19 cellular contexts compared by ENCODE assay signal in genomic region chr5:68384936-68385594, GRCh38.
A peak's percentile ranks its signal among the peaks of the same experiment; 100 is the strongest.
DNase-seq lines count a peak whose midpoint lies in the region; ATAC-seq and TF ChIP-seq lines count a peak whose summit lies in the region.
"Had no signal": no experiment of that assay in that cellular context is flagged by ENCODE, and none has a peak within 500 bp of the region (broad histone marks: within the 10 kb centered on the region; RNA-seq: fewer than 3 reads in every experiment).

No MANE protein-coding gene starts in this region.

- no peaks in the 10 kb centered on the region for H3K79me2 ChIP-seq in neural cell (replicated peaks; ENCODE audit: insufficient read depth, low read length)

- H3K4me1 ChIP-seq in colonic mucosa: no peaks in the 10 kb centered on the region

- H3K4me3 ChIP-seq in colonic mucosa (no peak overlapping the region), neural cell (ENCODE audit: low read length) (no peak overlapping the region)

- no peak overlapping the region for H3K9ac ChIP-seq in colonic mucosa (ENCODE audit: low read depth in 2 of 2, low read length in 2 of 2)
- H3K9ac ChIP-seq in neural cell (ENCODE audit: low read length): no peak overlapping the region

- TF ChIP-seq CTCF in Calu3 (IDR thresholded peaks at IDR 0.05; ENCODE audit: unreplicated experiment) (no peak), colonic mucosa (IDR thresholded peaks at IDR 0.05) (no peak), neural cell (IDR thresholded peaks at IDR 0.05; ENCODE audit: poor library complexity, severe bottlenecking) (no peak)

- H3K27me3 ChIP-seq in colonic mucosa: no peaks in the 10 kb centered on the region
- no peaks in the 10 kb centered on the region for H3K27me3 ChIP-seq in neural cell (ENCODE audit: insufficient read depth, low read depth, low read length)

- no peak overlapping the region for H3K4me3 Mint-ChIP-seq in T-helper 1 cell treated with Interleukin-12 subunit alpha and Interleukin-12 subunit beta and Interleukin-4 antibody, amounts not matched to agents 30 μg/mL and 1 μg/mL, for 36 hours
- H3K4me3 Mint-ChIP-seq in Calu3 (ENCODE audit: low read depth, unreplicated experiment): no peak overlapping the region
- no peak overlapping the region for H3K4me3 Mint-ChIP-seq in naive thymus-derived CD8-positive, alpha-beta T cell

- peaks cover 14% of the 10 kb centered on the region for H3K27me3 Mint-ChIP-seq in T-helper 1 cell treated with Interleukin-12 subunit alpha and Interleukin-12 subunit beta and Interleukin-4 antibody, amounts not matched to agents 30 μg/mL and 1 μg/mL, for 36 hours (ENCODE audit: low read depth)
- H3K27me3 Mint-ChIP-seq in Calu3 (ENCODE audit: unreplicated experiment): no peaks in the 10 kb centered on the region
- no peaks in the 10 kb centered on the region for H3K27me3 Mint-ChIP-seq in naive thymus-derived CD8-positive, alpha-beta T cell

- H3K36me3 Mint-ChIP-seq in T-helper 1 cell treated with Interleukin-12 subunit alpha and Interleukin-12 subunit beta and Interleukin-4 antibody, amounts not matched to agents 30 μg/mL and 1 μg/mL, for 36 hours (ENCODE audit: low read depth): peaks cover 8% of the 10 kb centered on the region
- H3K36me3 Mint-ChIP-seq in Calu3 (ENCODE audit: insufficient read depth, unreplicated experiment): no peaks in the 10 kb centered on the region
- no peaks in the 10 kb centered on the region for H3K36me3 Mint-ChIP-seq in naive thymus-derived CD8-positive, alpha-beta T cell

- H3K27ac ChIP-seq in colonic mucosa: peak overlapping the region; percentile 32
- peak overlapping the region; percentile 31 for H3K27ac ChIP-seq in neural cell (ENCODE audit: low read length)
- H3K27ac ChIP-seq: 22Rv1, C4-2B had no signal

- POLR2A ChIA-PET in naive thymus-derived CD8-positive, alpha-beta T cell (lab: Charles Lee): no interaction called here

- CTCF ChIA-PET in Calu3 (lab: Charles Lee): no interaction called here

- intact Hi-C loops in Calu3 (cut with micrococcal nuclease; ENCODE audit: unreplicated experiment) (no loop called here), colonic mucosa (cut with DNase I) (loop anchor here (10.0 kb wide), 1 partner anchor 100 kb away; no protein-coding TSS in a partner anchor)

- BruUV-seq in Calu3 (replicated peaks; lab: Mats Ljungman, UMichigan): no TSS peak

- DNase-seq in T-helper 1 cell (no peak), Calu3 (no peak), colonic mucosa (no peak), COLO829 (ENCODE audit: low spot score) (no peak)
- DNase-seq in stimulated activated CD8-positive, alpha-beta memory T cell treated with anti-CD3 and anti-CD28 coated beads, Interleukin-4, amount 100 ng/mL, for 48 hours: no peak
- DNase-seq in naive thymus-derived CD8-positive, alpha-beta T cell: no peak
- DNase-seq: AML-193, DMS79 treated with DMSO at 0.1 percent for 48 hours, KBM-7, NCI-H1417 treated with DMSO at 0.1 percent for 48 hours, NCI-H187 treated with DMSO at 0.1 percent for 48 hours, NCI-H226, NCI-H524, NCI-H82, SHP77 had no signal

- H4K20me1 ChIP-seq in neural cell (ENCODE audit: insufficient read depth): no peaks in the 10 kb centered on the region

- no peak for ATAC-seq in naive thymus-derived CD8-positive, alpha-beta T cell

- H3K9me2 ChIP-seq in neural cell (ENCODE audit: insufficient read depth, low read length): no peaks in the 10 kb centered on the region

- H3K9me3 ChIP-seq in colonic mucosa: no peaks in the 10 kb centered on the region
- H3K9me3 ChIP-seq in neural cell (ENCODE audit: low read length): peaks cover 4% of the 10 kb centered on the region

- TF ChIP-seq RAD21 in neural cell (conservative IDR thresholded peaks at IDR 0.05): no peak

- H3K27ac Mint-ChIP-seq in T-helper 1 cell treated with Interleukin-12 subunit alpha and Interleukin-12 subunit beta and Interleukin-4 antibody, amounts not matched to agents 30 μg/mL and 1 μg/mL, for 36 hours: peak overlapping the region; percentile 13
- peak overlapping the region; percentile 32 for H3K27ac Mint-ChIP-seq in Calu3 (ENCODE audit: unreplicated experiment)
- peak overlapping the region in 1 of 10 donors; percentile 33 for H3K27ac Mint-ChIP-seq in naive thymus-derived CD8-positive, alpha-beta T cell

- no peaks in the 10 kb centered on the region for H3K36me3 ChIP-seq in colonic mucosa
- H3K36me3 ChIP-seq in neural cell (ENCODE audit: insufficient read depth, low read length): no peaks in the 10 kb centered on the region

- H3K4me2 ChIP-seq in neural cell (ENCODE audit: low read length): no peak overlapping the region

- peaks cover 49% of the 10 kb centered on the region for H3K4me1 Mint-ChIP-seq in T-helper 1 cell treated with Interleukin-12 subunit alpha and Interleukin-12 subunit beta and Interleukin-4 antibody, amounts not matched to agents 30 μg/mL and 1 μg/mL, for 36 hours (ENCODE audit: low read depth)
- peaks cover 33% of the 10 kb centered on the region for H3K4me1 Mint-ChIP-seq in Calu3 (ENCODE audit: low read depth, unreplicated experiment)
- peaks cover 10 to 50% (median 18%) of the 10 kb centered on the region in 4 donors for H3K4me1 Mint-ChIP-seq in naive thymus-derived CD8-positive, alpha-beta T cell

- peaks cover 8% of the 10 kb centered on the region for H3K9me3 Mint-ChIP-seq in T-helper 1 cell treated with Interleukin-12 subunit alpha and Interleukin-12 subunit beta and Interleukin-4 antibody, amounts not matched to agents 30 μg/mL and 1 μg/mL, for 36 hours
- H3K9me3 Mint-ChIP-seq in Calu3 (ENCODE audit: low read depth, unreplicated experiment): no peaks in the 10 kb centered on the region
- H3K9me3 Mint-ChIP-seq in naive thymus-derived CD8-positive, alpha-beta T cell: peaks cover 0 to 7% (median 0%) of the 10 kb centered on the region in 9 donors

- H2AFZ ChIP-seq in neural cell (ENCODE audit: low read depth, low read length): no peak overlapping the region

- H3F3A ChIP-seq in neural cell (ENCODE audit: insufficient read depth, low read length, poor library complexity, severe bottlenecking): no peaks in the 10 kb centered on the region

- no peak for TF ChIP-seq EP300 in neural cell (conservative IDR thresholded peaks at IDR 0.05; ENCODE audit: poor library complexity, severe bottlenecking)

TF ChIP-seq in neural cell, 6 proteins besides CTCF, POLR2A, EP300 and RAD21:
- TF ChIP-seq REST (IDR thresholded peaks at IDR 0.05; ENCODE audit: borderline replicate concordance) (no peak), TAF1 (IDR thresholded peaks at IDR 0.05; ENCODE audit: low read depth) (no peak), POLR2AphosphoS5 (IDR thresholded peaks at IDR 0.05) (no peak), MXI1 (conservative IDR thresholded peaks at IDR 0.05; ENCODE audit: poor library complexity, severe bottlenecking) (no peak), EZH2 (IDR thresholded peaks at IDR 0.05; ENCODE audit: borderline replicate concordance, insufficient read depth, low read length, poor library complexity, severe bottlenecking) (no peak), SMC3 (conservative IDR thresholded peaks at IDR 0.05; ENCODE audit: poor library complexity) (no peak)
